19 cellular contexts compared by ENCODE assay signal in genomic region chr4:66556651-66557278, GRCh38.
DNase-seq lines count a peak whose midpoint lies in the region; ATAC-seq, FAIRE-seq and TF ChIP-seq lines count a peak whose summit lies in the region.
"Had no signal": no experiment of that assay in that cellular context is flagged by ENCODE, and none has a peak within 500 bp of the region (broad histone marks: within the 10 kb centered on the region; RNA-seq: fewer than 3 reads in every experiment).

No MANE protein-coding gene starts in this region.

- H3F3A ChIP-seq in GM23338 (replicated peaks; ENCODE audit: low read depth), result no peaks in the 10 kb centered on the region

- H3K23ac ChIP-seq in neuronal stem cell (ENCODE audit: low read depth, low read length, poor library complexity), result no peak overlapping the region

- DNase-seq in GM23338 (ENCODE audit: low spot score) (peak; percentile 17), SJSA1 (ENCODE audit: low read depth in 1 of 2, low spot score in 2 of 2) (no peak), foreskin keratinocyte (no peak), neuronal stem cell (ENCODE audit: low spot score) (no peak), GM19239 (ENCODE audit: insufficient read length, low spot score) (no peak)
- no peak for DNase-seq in activated effector memory CD4-positive, alpha-beta T cell treated with Interleukin-2 at 50 U/mL for 16 hours
- DNase-seq in activated CD8-positive, alpha-beta T cell treated with anti-CD3 and anti-CD28 coated beads, Interleukin-2, amount 10 ng/mL, durations not matched to agents 7 days and 5 days, result no peak
- DNase-seq in activated CD8-positive, alpha-beta memory T cell treated with anti-CD3 and anti-CD28 coated beads, Interleukin-2, amount 10 ng/mL, durations not matched to agents 7 days and 5 days, result no peak
- DNase-seq: ACHN, AML-193, DMS 273 treated with DMSO at 0.1 percent for 48 hours, KG1, MV-4-11, NCI-H187, NCI-H345, NCI-H524 treated with DMSO at 0.1 percent for 48 hours had no signal

- no peak overlapping the region for H3K4ac ChIP-seq in neuronal stem cell (ENCODE audit: low read length)

- H2BK15ac ChIP-seq in neuronal stem cell (ENCODE audit: low read length), result no peak overlapping the region

- no peaks in the 10 kb centered on the region for H3K36me3 Mint-ChIP-seq in GM23338 (ENCODE audit: low read depth)
- no peaks in the 10 kb centered on the region for H3K36me3 Mint-ChIP-seq in activated CD8-positive, alpha-beta T cell treated with anti-CD3 and anti-CD28 coated beads, Interleukin-2, amount 10 ng/mL, durations not matched to agents 7 days and 5 days (ENCODE audit: low read depth)
- no peaks in the 10 kb centered on the region for H3K36me3 Mint-ChIP-seq in activated CD8-positive, alpha-beta memory T cell treated with anti-CD3 and anti-CD28 coated beads, Interleukin-2, amount 10 ng/mL, durations not matched to agents 7 days and 5 days
- H3K36me3 Mint-ChIP-seq: CD14-positive monocyte had no signal

- no peak overlapping the region for H4K91ac ChIP-seq in neuronal stem cell (ENCODE audit: low read depth, low read length, poor library complexity)

- no peak overlapping the region for H2AK5ac ChIP-seq in neuronal stem cell (ENCODE audit: low read depth, low read length)

- H3K9ac ChIP-seq in neuronal stem cell (ENCODE audit: low read depth, low read length, poor library complexity), result no peak overlapping the region

- no peak overlapping the region for H3K14ac ChIP-seq in neuronal stem cell (ENCODE audit: low read length)

- 0 out of 2 replicates have a peak, but pooled peaks cover 4% of the 10 kb centered on the region for H3K4me1 ChIP-seq in GM23338 (ENCODE audit: insufficient read depth)
- peaks cover 48% of the 10 kb centered on the region for H3K4me1 ChIP-seq in SJSA1 (replicated peaks)
- peaks cover 26% of the 10 kb centered on the region for H3K4me1 ChIP-seq in foreskin keratinocyte
- H3K4me1 ChIP-seq in neuronal stem cell (ENCODE audit: control insufficient read depth in 2 of 2, insufficient read depth in 1 of 2, low read depth in 1 of 2, low read length in 2 of 2), result no peaks in the 10 kb centered on the region

- POLR2A ChIA-PET in activated CD8-positive, alpha-beta T cell treated with anti-CD3 and anti-CD28 coated beads, Interleukin-2, amount 10 ng/mL, durations not matched to agents 7 days and 5 days (lab: Charles Lee), result no interaction called here

- peaks cover 7% of the 10 kb centered on the region for H3K4me1 Mint-ChIP-seq in GM23338
- H3K4me1 Mint-ChIP-seq in activated CD8-positive, alpha-beta T cell treated with anti-CD3 and anti-CD28 coated beads, Interleukin-2, amount 10 ng/mL, durations not matched to agents 7 days and 5 days (ENCODE audit: low read depth), result no peaks in the 10 kb centered on the region
- no peaks in the 10 kb centered on the region for H3K4me1 Mint-ChIP-seq in activated CD8-positive, alpha-beta memory T cell treated with anti-CD3 and anti-CD28 coated beads, Interleukin-2, amount 10 ng/mL, durations not matched to agents 7 days and 5 days
- H3K4me1 Mint-ChIP-seq: CD14-positive monocyte had no signal

- H4K20me1 ChIP-seq in GM23338 (replicated peaks; ENCODE audit: insufficient read depth), result no peaks in the 10 kb centered on the region

- H3K9me3 ChIP-seq in SJSA1 (replicated peaks), result no peaks in the 10 kb centered on the region; the same call in 1 of the 2 replicates
- H3K9me3 ChIP-seq in neuronal stem cell (replicated peaks in 1 of 2; ENCODE audit: control insufficient read depth in 2 of 2, insufficient read depth in 1 of 2, low read depth in 1 of 2, low read length in 2 of 2), result no peaks in the 10 kb centered on the region

- ATAC-seq in GM23338 (no peak), foreskin keratinocyte (no peak)
- ATAC-seq in activated CD8-positive, alpha-beta T cell treated with anti-CD3 and anti-CD28 coated beads, Interleukin-2, amount 10 ng/mL, durations not matched to agents 7 days and 5 days, result no peak
- ATAC-seq in activated CD8-positive, alpha-beta memory T cell treated with anti-CD3 and anti-CD28 coated beads, Interleukin-2, amount 10 ng/mL, durations not matched to agents 7 days and 5 days, result no peak
- ATAC-seq: HepG2 had no signal

- H2AFZ ChIP-seq in GM23338, result peak overlapping the region; percentile 29; the same call in 1 of the 2 replicates
- peak overlapping the region; percentile 8 for H2AFZ ChIP-seq in neuronal stem cell (ENCODE audit: low read length)

- no peak overlapping the region for H2BK5ac ChIP-seq in neuronal stem cell (ENCODE audit: low read length)

- H3K79me2 ChIP-seq in GM23338 (replicated peaks; ENCODE audit: insufficient read depth), result no peaks in the 10 kb centered on the region

- H3K27me3 ChIP-seq in GM23338 (ENCODE audit: insufficient read depth), result no peaks in the 10 kb centered on the region
- H3K27me3 ChIP-seq in SJSA1 (replicated peaks), result no peaks in the 10 kb centered on the region
- no peaks in the 10 kb centered on the region for H3K27me3 ChIP-seq in foreskin keratinocyte
- no peaks in the 10 kb centered on the region for H3K27me3 ChIP-seq in neuronal stem cell (ENCODE audit: control insufficient read depth in 3 of 3, insufficient read depth in 3 of 3, low read depth in 1 of 3, low read length in 3 of 3)

- no peak overlapping the region for H4K8ac ChIP-seq in neuronal stem cell (ENCODE audit: low read depth, low read length)

- no CpG with 5 or more reads among the region's 10 CpGs for WGBS in neuronal stem cell (ENCODE audit: extremely low coverage in 2 of 2, insufficient read length in 2 of 2, insufficient replicate concordance in 1 of 2), 2 donors

- no peaks in the 10 kb centered on the region; the same call in 1 of the 2 replicates for H3K9me2 ChIP-seq in GM23338 (ENCODE audit: insufficient read depth)

- no peak overlapping the region for H3K18ac ChIP-seq in neuronal stem cell (ENCODE audit: low read length)

- CTCF ChIA-PET in activated CD8-positive, alpha-beta T cell treated with anti-CD3 and anti-CD28 coated beads, Interleukin-2, amount 10 ng/mL, durations not matched to agents 7 days and 5 days (lab: Charles Lee), result no interaction called here
- CTCF ChIA-PET in activated CD8-positive, alpha-beta memory T cell treated with anti-CD3 and anti-CD28 coated beads, Interleukin-2, amount 10 ng/mL, durations not matched to agents 7 days and 5 days (lab: Charles Lee), result no interaction called here

- H3K79me1 ChIP-seq in neuronal stem cell (ENCODE audit: low read depth, low read length), result peaks cover 1% of the 10 kb centered on the region

- TF ChIP-seq CTCF in GM23338 (conservative IDR thresholded peaks at IDR 0.05; ENCODE audit: low read depth in 2 of 2) (peak; percentile 53 to 54), foreskin keratinocyte (conservative IDR thresholded peaks at IDR 0.05) (no peak)

- H2BK12ac ChIP-seq in neuronal stem cell (ENCODE audit: low read length), result no peak overlapping the region

- H3K4me3 Mint-ChIP-seq in GM23338, result no peak overlapping the region
- no peak overlapping the region for H3K4me3 Mint-ChIP-seq in activated CD8-positive, alpha-beta T cell treated with anti-CD3 and anti-CD28 coated beads, Interleukin-2, amount 10 ng/mL, durations not matched to agents 7 days and 5 days
- no peak overlapping the region for H3K4me3 Mint-ChIP-seq in activated CD8-positive, alpha-beta memory T cell treated with anti-CD3 and anti-CD28 coated beads, Interleukin-2, amount 10 ng/mL, durations not matched to agents 7 days and 5 days
- H3K4me3 Mint-ChIP-seq: CD14-positive monocyte had no signal

- no peak overlapping the region for H2BK120ac ChIP-seq in neuronal stem cell (ENCODE audit: low read depth, low read length)

- peak overlapping the region; percentile 7; the same call in 1 of the 2 replicates for H3K27ac Mint-ChIP-seq in GM23338
- no peak overlapping the region for H3K27ac Mint-ChIP-seq in activated CD8-positive, alpha-beta T cell treated with anti-CD3 and anti-CD28 coated beads, Interleukin-2, amount 10 ng/mL, durations not matched to agents 7 days and 5 days
- H3K27ac Mint-ChIP-seq in activated CD8-positive, alpha-beta memory T cell treated with anti-CD3 and anti-CD28 coated beads, Interleukin-2, amount 10 ng/mL, durations not matched to agents 7 days and 5 days, result no peak overlapping the region
- H3K27ac Mint-ChIP-seq: CD14-positive monocyte had no signal

- H3K4me2 ChIP-seq in GM23338 (no peak overlapping the region), neuronal stem cell (ENCODE audit: insufficient read depth, low read length, poor library complexity, severe bottlenecking) (no peak overlapping the region)

- peaks cover 3% of the 10 kb centered on the region for H3K27me3 Mint-ChIP-seq in GM23338 (ENCODE audit: insufficient read depth, low read depth, poor library complexity)
- H3K27me3 Mint-ChIP-seq in activated CD8-positive, alpha-beta T cell treated with anti-CD3 and anti-CD28 coated beads, Interleukin-2, amount 10 ng/mL, durations not matched to agents 7 days and 5 days (ENCODE audit: low read depth), result no peaks in the 10 kb centered on the region
- H3K27me3 Mint-ChIP-seq in activated CD8-positive, alpha-beta memory T cell treated with anti-CD3 and anti-CD28 coated beads, Interleukin-2, amount 10 ng/mL, durations not matched to agents 7 days and 5 days, result no peaks in the 10 kb centered on the region

- H3K4me3 ChIP-seq in GM23338 (no peak overlapping the region), SJSA1 (no peak overlapping the region), neuronal stem cell (ENCODE audit: low read length in 2 of 2) (no peak overlapping the region)

- H3K27ac ChIP-seq in GM23338 (ENCODE audit: low read depth) (no peak overlapping the region), SJSA1 (peak overlapping the region; percentile 76), foreskin keratinocyte (peak overlapping the region; percentile 15), neuronal stem cell (replicated peaks; ENCODE audit: low read length) (no peak overlapping the region)

- FAIRE-seq in GM19239 (lab: Jason Lieb, UNC), result no peak
- FAIRE-seq: G401.6, HepG2 had no signal

- H3K9me3 Mint-ChIP-seq in GM23338, result peaks cover 8% of the 10 kb centered on the region
- peaks cover 4% of the 10 kb centered on the region for H3K9me3 Mint-ChIP-seq in activated CD8-positive, alpha-beta T cell treated with anti-CD3 and anti-CD28 coated beads, Interleukin-2, amount 10 ng/mL, durations not matched to agents 7 days and 5 days (ENCODE audit: insufficient read depth)
- H3K9me3 Mint-ChIP-seq in activated CD8-positive, alpha-beta memory T cell treated with anti-CD3 and anti-CD28 coated beads, Interleukin-2, amount 10 ng/mL, durations not matched to agents 7 days and 5 days (ENCODE audit: low read depth), result peaks cover 6% of the 10 kb centered on the region

- H3K36me3 ChIP-seq in GM23338 (ENCODE audit: insufficient read depth) (no peaks in the 10 kb centered on the region), SJSA1 (no peaks in the 10 kb centered on the region), neuronal stem cell (replicated peaks in 1 of 2; ENCODE audit: control insufficient read depth in 2 of 2, insufficient read depth in 2 of 2, low read length in 2 of 2) (no peaks in the 10 kb centered on the region)

TF ChIP-seq in GM23338, 12 proteins besides CTCF, POLR2A, EP300 and RAD21 (continues in another document):
- TF ChIP-seq NANOG (IDR thresholded peaks at IDR 0.05; ENCODE audit: borderline replicate concordance), result no peak

Comparison
In these comparisons a context has a peak if more than half of its experiments do, and no peak if none do; other contexts are left out.
1. H3K27ac ChIP-seq: peak in SJSA1 (single experiment) and foreskin keratinocyte (single experiment); none in GM23338 (single experiment) and neuronal stem cell (single experiment).